ENCODE assay signal across 8 cellular contexts in the genomic region with DNA sequence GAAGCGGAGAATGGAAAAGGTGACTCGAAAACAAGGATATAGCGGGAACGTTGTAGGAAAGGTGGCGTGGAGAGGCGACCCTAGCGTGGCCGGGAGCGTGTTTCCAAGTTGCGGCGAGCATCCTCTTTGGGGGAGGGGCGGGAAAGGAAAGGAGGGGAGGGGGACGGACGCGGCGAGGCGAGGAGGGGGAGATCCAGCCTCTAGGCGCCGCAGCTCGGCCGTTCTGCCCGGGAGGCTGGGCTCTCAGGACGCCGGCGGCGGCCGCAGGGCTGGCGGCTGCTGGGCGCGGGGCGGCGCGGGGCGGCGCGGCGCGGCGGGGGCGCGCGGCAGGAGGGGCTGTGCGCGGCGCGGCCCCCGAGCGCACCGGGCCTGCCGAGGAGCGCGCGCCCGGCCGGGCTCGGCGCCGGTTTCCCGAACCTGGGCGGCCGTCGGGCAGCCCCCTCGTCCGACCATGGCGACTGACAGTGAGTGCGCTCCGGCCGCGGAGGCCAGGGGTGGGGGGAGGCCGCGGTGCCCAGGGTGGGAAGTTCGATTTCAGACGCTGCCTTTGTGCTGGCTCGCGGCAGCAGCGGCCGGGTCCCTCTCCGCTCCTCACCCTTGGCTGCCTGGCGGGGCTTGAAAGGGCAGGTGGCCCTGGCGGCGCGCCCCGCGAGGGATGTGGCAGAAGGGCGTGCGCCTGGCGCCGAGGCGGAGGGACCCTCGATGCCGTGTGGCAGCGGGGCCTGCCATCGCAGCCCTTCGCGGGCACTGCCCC. TPM values are rescaled to one million over a fixed set of nuclear protein-coding genes. Genes with fewer than 3 reads are reported as not detected.
DNase-seq lines count a peak whose midpoint lies in the region; ATAC-seq, FAIRE-seq and TF ChIP-seq lines count a peak whose summit lies in the region.

A gene (plus strand): TSS at position 357 of the 754 bp plus-strand sequence.

- H3K4me1 Mint-ChIP-seq in dendritic cell treated with granulocyte-macrophage colony-stimulating factor and Interleukin-4, amounts not matched to agents 40 ng/mL and 50 ng/mL, for 4 days (ENCODE audit: low read depth): peaks cover 5% of the 10 kb centered on the region

- ATAC-seq in GM18867 (IDR thresholded peaks at IDR 0.05; ENCODE audit: unreplicated experiment) (no peak), HG03571 (IDR thresholded peaks at IDR 0.05; ENCODE audit: unreplicated experiment) (no peak), GM21737 (IDR thresholded peaks at IDR 0.05; ENCODE audit: unreplicated experiment) (no peak)

- H3K4me3 ChIP-seq in mesodermal cell (ENCODE audit: extremely low read depth, insufficient read depth, low read length, poor library complexity, severe bottlenecking): peak within 1 kb of the TSS; percentile 48

- H3K4me3 Mint-ChIP-seq in dendritic cell treated with granulocyte-macrophage colony-stimulating factor and Interleukin-4, amounts not matched to agents 40 ng/mL and 50 ng/mL, for 4 days: peak within 1 kb of the TSS; percentile 11

- no peaks in the 10 kb centered on the region for H3K9me3 Mint-ChIP-seq in dendritic cell treated with granulocyte-macrophage colony-stimulating factor and Interleukin-4, amounts not matched to agents 40 ng/mL and 50 ng/mL, for 4 days

- FAIRE-seq in D721Med (lab: Jason Lieb, UNC): no peak

- H3K36me3 ChIP-seq in mesodermal cell (ENCODE audit: control insufficient read depth, insufficient read depth, low read length): no peaks in the 10 kb centered on the region

- TF ChIP-seq CTCF in D721Med (IDR thresholded peaks at IDR 0.05; ENCODE audit: insufficient read depth, missing control alignments): no peak

- intact Hi-C loops in dendritic cell treated with granulocyte-macrophage colony-stimulating factor and Interleukin-4, amounts not matched to agents 40 ng/mL and 50 ng/mL, for 4 days (cut with micrococcal nuclease): no loop called here

- DNase-seq in D721Med (ENCODE audit: insufficient read length, low spot score) (peak; percentile 24), NCI-H2227 treated with DMSO at 0.1 percent for 48 hours (lab: John Stamatoyannopoulos, UW) (peak; percentile 7), NOMO-1 treated with DMSO at 0.1 percent for 48 hours (lab: John Stamatoyannopoulos, UW; ENCODE audit: unreplicated experiment) (no peak)

- H3K27ac ChIP-seq in mesodermal cell (ENCODE audit: low read depth, low read length, severe bottlenecking): no peak within 1 kb of the TSS

- H3K27me3 Mint-ChIP-seq in dendritic cell treated with granulocyte-macrophage colony-stimulating factor and Interleukin-4, amounts not matched to agents 40 ng/mL and 50 ng/mL, for 4 days: peaks cover 80% of the 10 kb centered on the region

- no peaks in the 10 kb centered on the region for H3K4me1 ChIP-seq in mesodermal cell (ENCODE audit: control insufficient read depth, insufficient read depth, low read length, poor library complexity, severe bottlenecking)

- no peak within 1 kb of the TSS for H3K27ac Mint-ChIP-seq in dendritic cell treated with granulocyte-macrophage colony-stimulating factor and Interleukin-4, amounts not matched to agents 40 ng/mL and 50 ng/mL, for 4 days

- no peaks in the 10 kb centered on the region for H3K9me3 ChIP-seq in mesodermal cell (ENCODE audit: control insufficient read depth, low read length)

- no peaks in the 10 kb centered on the region for H3K36me3 Mint-ChIP-seq in dendritic cell treated with granulocyte-macrophage colony-stimulating factor and Interleukin-4, amounts not matched to agents 40 ng/mL and 50 ng/mL, for 4 days (ENCODE audit: low read depth)

- WGBS in mesodermal cell (ENCODE audit: insufficient coverage in 2 of 2), 2 experiments: 0 to 1% methylated on average over 47 to 93 of the region's 95 CpGs

RNA-seq across cellular contexts. Expression of the gene that starts here (rescaled TPM):
- 0.33 TPM for polyA plus RNA-seq in mesodermal cell (2013, experiment 1 of 2)
- polyA plus RNA-seq in mesodermal cell (2013, experiment 2 of 2): 0.46 TPM
